Comparison of ENCODE assay signal across 1 cellular context in the genomic region with DNA sequence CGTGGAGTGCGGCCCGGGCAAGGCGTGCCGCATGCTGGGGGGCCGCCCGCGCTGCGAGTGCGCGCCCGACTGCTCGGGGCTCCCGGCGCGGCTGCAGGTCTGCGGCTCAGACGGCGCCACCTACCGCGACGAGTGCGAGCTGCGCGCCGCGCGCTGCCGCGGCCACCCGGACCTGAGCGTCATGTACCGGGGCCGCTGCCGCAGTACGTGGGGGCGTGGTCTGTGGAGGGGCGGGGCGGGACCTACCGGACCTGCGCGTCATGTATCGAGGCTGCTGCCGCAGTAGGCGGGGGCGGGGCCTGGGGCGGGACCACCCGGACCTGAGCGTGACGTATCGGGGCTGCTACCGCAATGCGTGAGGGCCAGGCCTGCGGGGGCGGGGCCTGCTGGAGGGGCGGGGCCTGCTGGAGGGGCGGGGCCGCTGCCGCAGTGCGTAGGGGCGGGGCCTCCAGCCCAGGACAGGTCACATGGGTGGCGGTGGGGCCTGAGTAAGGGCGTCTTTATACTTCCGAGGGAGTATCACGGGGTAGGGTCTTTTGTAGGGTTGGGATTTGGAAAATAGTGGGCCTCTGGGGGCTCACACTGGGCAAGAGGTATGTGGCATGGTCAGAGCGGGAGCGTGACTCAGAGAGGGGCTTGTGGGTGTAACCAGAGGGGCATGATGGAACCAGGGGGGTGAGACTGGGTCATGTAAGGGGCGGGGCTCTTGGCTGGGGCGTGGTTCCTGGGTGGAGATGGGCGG.
TF ChIP-seq lines count a peak whose summit lies in the region.

No MANE protein-coding gene starts in this region.

TF ChIP-seq in GM12878, 131 proteins besides CTCF, POLR2A, EP300 and RAD21 (continued from another document and continues in another):
- TF ChIP-seq, protein P1, sequence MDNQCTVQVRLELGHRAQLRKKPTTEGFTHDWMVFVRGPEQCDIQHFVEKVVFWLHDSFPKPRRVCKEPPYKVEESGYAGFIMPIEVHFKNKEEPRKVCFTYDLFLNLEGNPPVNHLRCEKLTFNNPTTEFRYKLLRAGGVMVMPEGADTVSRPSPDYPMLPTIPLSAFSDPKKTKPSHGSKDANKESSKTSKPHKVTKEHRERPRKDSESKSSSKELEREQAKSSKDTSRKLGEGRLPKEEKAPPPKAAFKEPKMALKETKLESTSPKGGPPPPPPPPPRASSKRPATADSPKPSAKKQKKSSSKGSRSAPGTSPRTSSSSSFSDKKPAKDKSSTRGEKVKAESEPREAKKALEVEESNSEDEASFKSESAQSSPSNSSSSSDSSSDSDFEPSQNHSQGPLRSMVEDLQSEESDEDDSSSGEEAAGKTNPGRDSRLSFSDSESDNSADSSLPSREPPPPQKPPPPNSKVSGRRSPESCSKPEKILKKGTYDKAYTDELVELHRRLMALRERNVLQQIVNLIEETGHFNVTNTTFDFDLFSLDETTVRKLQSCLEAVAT (IDR thresholded peaks at IDR 0.05): peak; percentile 61; the same call in 1 of the 2 replicates
- TF ChIP-seq CREB1 (IDR thresholded peaks at IDR 0.05; ENCODE audit: low read depth) (peak; percentile 79), NFYA (IDR thresholded peaks at IDR 0.05; ENCODE audit: borderline replicate concordance, low read depth, low read length) (no peak), SMARCA5 (IDR thresholded peaks at IDR 0.05) (no peak; the same call in none of the 2 replicates), BMI1 (IDR thresholded peaks at IDR 0.05; ENCODE audit: borderline replicate concordance) (no peak), ZNF622 (IDR thresholded peaks at IDR 0.05) (no peak), CBX3 (IDR thresholded peaks at IDR 0.05; ENCODE audit: borderline replicate concordance, low read depth) (no peak), LARP7 (IDR thresholded peaks at IDR 0.05) (peak; percentile 99), MEF2A (IDR thresholded peaks at IDR 0.05; ENCODE audit: insufficient read depth, low read depth, low read length) (no peak), ESRRA (IDR thresholded peaks at IDR 0.05; ENCODE audit: low read length) (no peak), MYC (IDR thresholded peaks at IDR 0.05; ENCODE audit: insufficient read depth, insufficient read length, insufficient replicate concordance, low read length, severe bottlenecking) (no peak), ETV6 (conservative IDR thresholded peaks at IDR 0.05 in 1 of 2, IDR thresholded peaks at IDR 0.05 in 1 of 2; ENCODE audit: borderline replicate concordance in 1 of 2, low read depth in 1 of 2) (no peak), FOS (IDR thresholded peaks at IDR 0.05; ENCODE audit: borderline replicate concordance, extremely low read depth, insufficient read length) (no peak), SIN3A (IDR thresholded peaks at IDR 0.05; ENCODE audit: low read depth, low read length) (no peak), RAD51 (IDR thresholded peaks at IDR 0.05) (peak; percentile 90), NFXL1 (IDR thresholded peaks at IDR 0.05; ENCODE audit: borderline replicate concordance) (no peak), BACH1 (IDR thresholded peaks at IDR 0.05; ENCODE audit: borderline replicate concordance) (peak; percentile 95; the same call in 1 of the 2 replicates), CBFB (IDR thresholded peaks at IDR 0.05; ENCODE audit: low read depth) (no peak), NR2C2 (IDR thresholded peaks at IDR 0.05; ENCODE audit: borderline replicate concordance, control insufficient read depth, insufficient read length, low read depth) (no peak), YY1 (IDR thresholded peaks at IDR 0.05; ENCODE audit: low read depth, low read length) (peak; percentile 45; the same call in 1 of the 2 replicates), IRF3 (IDR thresholded peaks at IDR 0.05) (0 out of 2 replicates have a peak, but pooled peaks have one; percentile 47), PAX8 (IDR thresholded peaks at IDR 0.05) (no peak), RBBP5 (conservative IDR thresholded peaks at IDR 0.05) (no peak), PAX5 (IDR thresholded peaks at IDR 0.05; ENCODE audit: borderline replicate concordance, low read depth, low read length) (peak; percentile 22; the same call in 1 of the 2 replicates), ZNF217 (IDR thresholded peaks at IDR 0.05) (0 out of 2 replicates have a peak, but pooled peaks have one; percentile 68), EED (IDR thresholded peaks at IDR 0.05; ENCODE audit: low read depth) (no peak)
- TF ChIP-seq, protein P2, sequence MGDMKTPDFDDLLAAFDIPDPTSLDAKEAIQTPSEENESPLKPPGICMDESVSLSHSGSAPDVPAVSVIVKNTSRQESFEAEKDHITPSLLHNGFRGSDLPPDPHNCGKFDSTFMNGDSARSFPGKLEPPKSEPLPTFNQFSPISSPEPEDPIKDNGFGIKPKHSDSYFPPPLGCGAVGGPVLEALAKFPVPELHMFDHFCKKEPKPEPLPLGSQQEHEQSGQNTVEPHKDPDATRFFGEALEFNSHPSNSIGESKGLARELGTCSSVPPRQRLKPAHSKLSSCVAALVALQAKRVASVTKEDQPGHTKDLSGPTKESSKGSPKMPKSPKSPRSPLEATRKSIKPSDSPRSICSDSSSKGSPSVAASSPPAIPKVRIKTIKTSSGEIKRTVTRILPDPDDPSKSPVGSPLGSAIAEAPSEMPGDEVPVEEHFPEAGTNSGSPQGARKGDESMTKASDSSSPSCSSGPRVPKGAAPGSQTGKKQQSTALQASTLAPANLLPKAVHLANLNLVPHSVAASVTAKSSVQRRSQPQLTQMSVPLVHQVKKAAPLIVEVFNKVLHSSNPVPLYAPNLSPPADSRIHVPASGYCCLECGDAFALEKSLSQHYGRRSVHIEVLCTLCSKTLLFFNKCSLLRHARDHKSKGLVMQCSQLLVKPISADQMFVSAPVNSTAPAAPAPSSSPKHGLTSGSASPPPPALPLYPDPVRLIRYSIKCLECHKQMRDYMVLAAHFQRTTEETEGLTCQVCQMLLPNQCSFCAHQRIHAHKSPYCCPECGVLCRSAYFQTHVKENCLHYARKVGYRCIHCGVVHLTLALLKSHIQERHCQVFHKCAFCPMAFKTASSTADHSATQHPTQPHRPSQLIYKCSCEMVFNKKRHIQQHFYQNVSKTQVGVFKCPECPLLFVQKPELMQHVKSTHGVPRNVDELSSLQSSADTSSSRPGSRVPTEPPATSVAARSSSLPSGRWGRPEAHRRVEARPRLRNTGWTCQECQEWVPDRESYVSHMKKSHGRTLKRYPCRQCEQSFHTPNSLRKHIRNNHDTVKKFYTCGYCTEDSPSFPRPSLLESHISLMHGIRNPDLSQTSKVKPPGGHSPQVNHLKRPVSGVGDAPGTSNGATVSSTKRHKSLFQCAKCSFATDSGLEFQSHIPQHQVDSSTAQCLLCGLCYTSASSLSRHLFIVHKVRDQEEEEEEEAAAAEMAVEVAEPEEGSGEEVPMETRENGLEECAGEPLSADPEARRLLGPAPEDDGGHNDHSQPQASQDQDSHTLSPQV (IDR thresholded peaks at IDR 0.05): peak; percentile 64; the same call in 1 of the 2 replicates
- TF ChIP-seq, protein P3, sequence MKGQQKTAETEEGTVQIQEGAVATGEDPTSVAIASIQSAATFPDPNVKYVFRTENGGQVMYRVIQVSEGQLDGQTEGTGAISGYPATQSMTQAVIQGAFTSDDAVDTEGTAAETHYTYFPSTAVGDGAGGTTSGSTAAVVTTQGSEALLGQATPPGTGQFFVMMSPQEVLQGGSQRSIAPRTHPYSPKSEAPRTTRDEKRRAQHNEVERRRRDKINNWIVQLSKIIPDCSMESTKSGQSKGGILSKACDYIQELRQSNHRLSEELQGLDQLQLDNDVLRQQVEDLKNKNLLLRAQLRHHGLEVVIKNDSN (IDR thresholded peaks at IDR 0.05; ENCODE audit: borderline replicate concordance, extremely low read length, insufficient read depth, low read depth, low read length): peak; percentile 58
- TF ChIP-seq, protein P4, sequence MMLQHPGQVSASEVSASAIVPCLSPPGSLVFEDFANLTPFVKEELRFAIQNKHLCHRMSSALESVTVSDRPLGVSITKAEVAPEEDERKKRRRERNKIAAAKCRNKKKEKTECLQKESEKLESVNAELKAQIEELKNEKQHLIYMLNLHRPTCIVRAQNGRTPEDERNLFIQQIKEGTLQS (IDR thresholded peaks at IDR 0.05; ENCODE audit: borderline replicate concordance, extremely low read depth, low read depth, low read length): peak; percentile 48; the same call in 1 of the 2 replicates
- TF ChIP-seq, protein P5, sequence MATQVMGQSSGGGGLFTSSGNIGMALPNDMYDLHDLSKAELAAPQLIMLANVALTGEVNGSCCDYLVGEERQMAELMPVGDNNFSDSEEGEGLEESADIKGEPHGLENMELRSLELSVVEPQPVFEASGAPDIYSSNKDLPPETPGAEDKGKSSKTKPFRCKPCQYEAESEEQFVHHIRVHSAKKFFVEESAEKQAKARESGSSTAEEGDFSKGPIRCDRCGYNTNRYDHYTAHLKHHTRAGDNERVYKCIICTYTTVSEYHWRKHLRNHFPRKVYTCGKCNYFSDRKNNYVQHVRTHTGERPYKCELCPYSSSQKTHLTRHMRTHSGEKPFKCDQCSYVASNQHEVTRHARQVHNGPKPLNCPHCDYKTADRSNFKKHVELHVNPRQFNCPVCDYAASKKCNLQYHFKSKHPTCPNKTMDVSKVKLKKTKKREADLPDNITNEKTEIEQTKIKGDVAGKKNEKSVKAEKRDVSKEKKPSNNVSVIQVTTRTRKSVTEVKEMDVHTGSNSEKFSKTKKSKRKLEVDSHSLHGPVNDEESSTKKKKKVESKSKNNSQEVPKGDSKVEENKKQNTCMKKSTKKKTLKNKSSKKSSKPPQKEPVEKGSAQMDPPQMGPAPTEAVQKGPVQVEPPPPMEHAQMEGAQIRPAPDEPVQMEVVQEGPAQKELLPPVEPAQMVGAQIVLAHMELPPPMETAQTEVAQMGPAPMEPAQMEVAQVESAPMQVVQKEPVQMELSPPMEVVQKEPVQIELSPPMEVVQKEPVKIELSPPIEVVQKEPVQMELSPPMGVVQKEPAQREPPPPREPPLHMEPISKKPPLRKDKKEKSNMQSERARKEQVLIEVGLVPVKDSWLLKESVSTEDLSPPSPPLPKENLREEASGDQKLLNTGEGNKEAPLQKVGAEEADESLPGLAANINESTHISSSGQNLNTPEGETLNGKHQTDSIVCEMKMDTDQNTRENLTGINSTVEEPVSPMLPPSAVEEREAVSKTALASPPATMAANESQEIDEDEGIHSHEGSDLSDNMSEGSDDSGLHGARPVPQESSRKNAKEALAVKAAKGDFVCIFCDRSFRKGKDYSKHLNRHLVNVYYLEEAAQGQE (IDR thresholded peaks at IDR 0.05; ENCODE audit: low read depth, low read length): no peak
- TF ChIP-seq, protein P6, sequence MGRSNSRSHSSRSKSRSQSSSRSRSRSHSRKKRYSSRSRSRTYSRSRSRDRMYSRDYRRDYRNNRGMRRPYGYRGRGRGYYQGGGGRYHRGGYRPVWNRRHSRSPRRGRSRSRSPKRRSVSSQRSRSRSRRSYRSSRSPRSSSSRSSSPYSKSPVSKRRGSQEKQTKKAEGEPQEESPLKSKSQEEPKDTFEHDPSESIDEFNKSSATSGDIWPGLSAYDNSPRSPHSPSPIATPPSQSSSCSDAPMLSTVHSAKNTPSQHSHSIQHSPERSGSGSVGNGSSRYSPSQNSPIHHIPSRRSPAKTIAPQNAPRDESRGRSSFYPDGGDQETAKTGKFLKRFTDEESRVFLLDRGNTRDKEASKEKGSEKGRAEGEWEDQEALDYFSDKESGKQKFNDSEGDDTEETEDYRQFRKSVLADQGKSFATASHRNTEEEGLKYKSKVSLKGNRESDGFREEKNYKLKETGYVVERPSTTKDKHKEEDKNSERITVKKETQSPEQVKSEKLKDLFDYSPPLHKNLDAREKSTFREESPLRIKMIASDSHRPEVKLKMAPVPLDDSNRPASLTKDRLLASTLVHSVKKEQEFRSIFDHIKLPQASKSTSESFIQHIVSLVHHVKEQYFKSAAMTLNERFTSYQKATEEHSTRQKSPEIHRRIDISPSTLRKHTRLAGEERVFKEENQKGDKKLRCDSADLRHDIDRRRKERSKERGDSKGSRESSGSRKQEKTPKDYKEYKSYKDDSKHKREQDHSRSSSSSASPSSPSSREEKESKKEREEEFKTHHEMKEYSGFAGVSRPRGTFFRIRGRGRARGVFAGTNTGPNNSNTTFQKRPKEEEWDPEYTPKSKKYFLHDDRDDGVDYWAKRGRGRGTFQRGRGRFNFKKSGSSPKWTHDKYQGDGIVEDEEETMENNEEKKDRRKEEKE (IDR thresholded peaks at IDR 0.05): no peak
- TF ChIP-seq, protein P7, sequence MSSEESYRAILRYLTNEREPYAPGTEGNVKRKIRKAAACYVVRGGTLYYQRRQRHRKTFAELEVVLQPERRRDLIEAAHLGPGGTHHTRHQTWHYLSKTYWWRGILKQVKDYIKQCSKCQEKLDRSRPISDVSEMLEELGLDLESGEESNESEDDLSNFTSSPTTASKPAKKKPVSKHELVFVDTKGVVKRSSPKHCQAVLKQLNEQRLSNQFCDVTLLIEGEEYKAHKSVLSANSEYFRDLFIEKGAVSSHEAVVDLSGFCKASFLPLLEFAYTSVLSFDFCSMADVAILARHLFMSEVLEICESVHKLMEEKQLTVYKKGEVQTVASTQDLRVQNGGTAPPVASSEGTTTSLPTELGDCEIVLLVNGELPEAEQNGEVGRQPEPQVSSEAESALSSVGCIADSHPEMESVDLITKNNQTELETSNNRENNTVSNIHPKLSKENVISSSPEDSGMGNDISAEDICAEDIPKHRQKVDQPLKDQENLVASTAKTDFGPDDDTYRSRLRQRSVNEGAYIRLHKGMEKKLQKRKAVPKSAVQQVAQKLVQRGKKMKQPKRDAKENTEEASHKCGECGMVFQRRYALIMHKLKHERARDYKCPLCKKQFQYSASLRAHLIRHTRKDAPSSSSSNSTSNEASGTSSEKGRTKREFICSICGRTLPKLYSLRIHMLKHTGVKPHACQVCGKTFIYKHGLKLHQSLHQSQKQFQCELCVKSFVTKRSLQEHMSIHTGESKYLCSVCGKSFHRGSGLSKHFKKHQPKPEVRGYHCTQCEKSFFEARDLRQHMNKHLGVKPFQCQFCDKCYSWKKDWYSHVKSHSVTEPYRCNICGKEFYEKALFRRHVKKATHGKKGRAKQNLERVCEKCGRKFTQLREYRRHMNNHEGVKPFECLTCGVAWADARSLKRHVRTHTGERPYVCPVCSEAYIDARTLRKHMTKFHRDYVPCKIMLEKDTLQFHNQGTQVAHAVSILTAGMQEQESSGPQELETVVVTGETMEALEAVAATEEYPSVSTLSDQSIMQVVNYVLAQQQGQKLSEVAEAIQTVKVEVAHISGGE (CRISPR knock-in tag; IDR thresholded peaks at IDR 0.05): no peak
